In genomic region chr6:149230729-149231434, GRCh38 we compare ENCODE assay signal across 1 cellular context.
TF ChIP-seq lines count a peak whose summit lies in the region.

No MANE protein-coding gene starts in this region.

TF ChIP-seq in GM12878, 131 proteins besides CTCF, POLR2A, EP300 and RAD21 (continued from another document):
- TF ChIP-seq, protein P1, sequence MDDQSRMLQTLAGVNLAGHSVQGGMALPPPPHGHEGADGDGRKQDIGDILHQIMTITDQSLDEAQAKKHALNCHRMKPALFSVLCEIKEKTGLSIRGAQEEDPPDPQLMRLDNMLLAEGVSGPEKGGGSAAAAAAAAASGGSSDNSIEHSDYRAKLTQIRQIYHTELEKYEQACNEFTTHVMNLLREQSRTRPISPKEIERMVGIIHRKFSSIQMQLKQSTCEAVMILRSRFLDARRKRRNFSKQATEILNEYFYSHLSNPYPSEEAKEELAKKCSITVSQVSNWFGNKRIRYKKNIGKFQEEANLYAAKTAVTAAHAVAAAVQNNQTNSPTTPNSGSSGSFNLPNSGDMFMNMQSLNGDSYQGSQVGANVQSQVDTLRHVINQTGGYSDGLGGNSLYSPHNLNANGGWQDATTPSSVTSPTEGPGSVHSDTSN (IDR thresholded peaks at IDR 0.05; ENCODE audit: insufficient replicate concordance, low read depth, low read length) = no peak
- peak; percentile 81; the same call in 1 of the 2 replicates for TF ChIP-seq EED (IDR thresholded peaks at IDR 0.05; ENCODE audit: low read depth)
- TF ChIP-seq ETV6 (conservative IDR thresholded peaks at IDR 0.05 in 1 of 2, IDR thresholded peaks at IDR 0.05 in 1 of 2; ENCODE audit: borderline replicate concordance in 1 of 2, low read depth in 1 of 2) = peak in 1 of 2 experiments; percentile 65; a peak in 1 of 4 replicates
- TF ChIP-seq CHD4 (IDR thresholded peaks at IDR 0.05) = no peak
- TF ChIP-seq, protein P2, sequence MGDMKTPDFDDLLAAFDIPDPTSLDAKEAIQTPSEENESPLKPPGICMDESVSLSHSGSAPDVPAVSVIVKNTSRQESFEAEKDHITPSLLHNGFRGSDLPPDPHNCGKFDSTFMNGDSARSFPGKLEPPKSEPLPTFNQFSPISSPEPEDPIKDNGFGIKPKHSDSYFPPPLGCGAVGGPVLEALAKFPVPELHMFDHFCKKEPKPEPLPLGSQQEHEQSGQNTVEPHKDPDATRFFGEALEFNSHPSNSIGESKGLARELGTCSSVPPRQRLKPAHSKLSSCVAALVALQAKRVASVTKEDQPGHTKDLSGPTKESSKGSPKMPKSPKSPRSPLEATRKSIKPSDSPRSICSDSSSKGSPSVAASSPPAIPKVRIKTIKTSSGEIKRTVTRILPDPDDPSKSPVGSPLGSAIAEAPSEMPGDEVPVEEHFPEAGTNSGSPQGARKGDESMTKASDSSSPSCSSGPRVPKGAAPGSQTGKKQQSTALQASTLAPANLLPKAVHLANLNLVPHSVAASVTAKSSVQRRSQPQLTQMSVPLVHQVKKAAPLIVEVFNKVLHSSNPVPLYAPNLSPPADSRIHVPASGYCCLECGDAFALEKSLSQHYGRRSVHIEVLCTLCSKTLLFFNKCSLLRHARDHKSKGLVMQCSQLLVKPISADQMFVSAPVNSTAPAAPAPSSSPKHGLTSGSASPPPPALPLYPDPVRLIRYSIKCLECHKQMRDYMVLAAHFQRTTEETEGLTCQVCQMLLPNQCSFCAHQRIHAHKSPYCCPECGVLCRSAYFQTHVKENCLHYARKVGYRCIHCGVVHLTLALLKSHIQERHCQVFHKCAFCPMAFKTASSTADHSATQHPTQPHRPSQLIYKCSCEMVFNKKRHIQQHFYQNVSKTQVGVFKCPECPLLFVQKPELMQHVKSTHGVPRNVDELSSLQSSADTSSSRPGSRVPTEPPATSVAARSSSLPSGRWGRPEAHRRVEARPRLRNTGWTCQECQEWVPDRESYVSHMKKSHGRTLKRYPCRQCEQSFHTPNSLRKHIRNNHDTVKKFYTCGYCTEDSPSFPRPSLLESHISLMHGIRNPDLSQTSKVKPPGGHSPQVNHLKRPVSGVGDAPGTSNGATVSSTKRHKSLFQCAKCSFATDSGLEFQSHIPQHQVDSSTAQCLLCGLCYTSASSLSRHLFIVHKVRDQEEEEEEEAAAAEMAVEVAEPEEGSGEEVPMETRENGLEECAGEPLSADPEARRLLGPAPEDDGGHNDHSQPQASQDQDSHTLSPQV (IDR thresholded peaks at IDR 0.05) = no peak
- no peak for TF ChIP-seq TCF7 (IDR thresholded peaks at IDR 0.05; ENCODE audit: borderline replicate concordance)
- TF ChIP-seq ATF7 (IDR thresholded peaks at IDR 0.05; ENCODE audit: low read depth) = no peak
